In genomic region chr2:105873721-105874120, GRCh38 we compare ENCODE assay signal across 8 cellular contexts.
A peak's percentile ranks its signal among the peaks of the same experiment; 100 is the strongest.
DNase-seq lines count a peak whose midpoint lies in the region; ATAC-seq and TF ChIP-seq lines count a peak whose summit lies in the region.

No MANE protein-coding gene starts in this region.

- peaks cover 41% of the 10 kb centered on the region for H3K36me3 ChIP-seq in CD4-positive, CD25-positive, alpha-beta regulatory T cell (ENCODE audit: control insufficient read depth, insufficient read depth, low read length)
- no peaks in the 10 kb centered on the region for H3K36me3 ChIP-seq in ascending aorta

- peak in 2 of 3 donors; percentile 37 to 56 for DNase-seq in CD4-positive, CD25-positive, alpha-beta regulatory T cell
- DNase-seq in activated CD8-positive, alpha-beta T cell treated with anti-CD3 and anti-CD28 coated beads, Interleukin-2, amount 10 ng/mL, durations not matched to agents 7 days and 5 days, result peak; percentile 53
- DNase-seq in hepatic stellate cell (ENCODE audit: low spot score), result peak; percentile 94
- DNase-seq in stimulated activated CD8-positive, alpha-beta memory T cell treated with anti-CD3 and anti-CD28 coated beads, Interleukin-2, amount 100 ng/mL, for 48 hours (ENCODE audit: low read depth in 2 of 2), result peak; percentile 63 to 64
- DNase-seq in NCI-H526 (lab: John Stamatoyannopoulos, UW), result no peak
- no peak for DNase-seq in ascending aorta (ENCODE audit: low spot score in 2 of 2)

- peak overlapping the region; percentile 49 for H3K4me3 ChIP-seq in CD4-positive, CD25-positive, alpha-beta regulatory T cell (ENCODE audit: low read depth, low read length)
- no peak overlapping the region for H3K4me3 ChIP-seq in ascending aorta

- CTCF ChIA-PET in activated CD8-positive, alpha-beta T cell treated with anti-CD3 and anti-CD28 coated beads, Interleukin-2, amount 10 ng/mL, durations not matched to agents 7 days and 5 days (lab: Charles Lee), result interaction anchor here (1.0 to 1.5 kb wide), 3 partner anchors 11 to 211 kb away, joined by 3 to 4 read pairs (median 3); no protein-coding TSS in a partner anchor

- H3K27me3 Mint-ChIP-seq in CD4-positive, CD25-positive, alpha-beta regulatory T cell, result no peaks in the 10 kb centered on the region
- no peaks in the 10 kb centered on the region for H3K27me3 Mint-ChIP-seq in activated CD8-positive, alpha-beta T cell treated with anti-CD3 and anti-CD28 coated beads, Interleukin-2, amount 10 ng/mL, durations not matched to agents 7 days and 5 days (ENCODE audit: low read depth)

- POLR2A ChIA-PET in activated CD8-positive, alpha-beta T cell treated with anti-CD3 and anti-CD28 coated beads, Interleukin-2, amount 10 ng/mL, durations not matched to agents 7 days and 5 days (lab: Charles Lee), result no interaction called here

- no peaks in the 10 kb centered on the region for H3K27me3 ChIP-seq in CD4-positive, CD25-positive, alpha-beta regulatory T cell (ENCODE audit: control insufficient read depth, insufficient read depth, low read length)
- H3K27me3 ChIP-seq in ascending aorta, result no peaks in the 10 kb centered on the region

- H3K36me3 Mint-ChIP-seq in CD4-positive, CD25-positive, alpha-beta regulatory T cell, result peaks cover 33% of the 10 kb centered on the region
- peaks cover 75% of the 10 kb centered on the region for H3K36me3 Mint-ChIP-seq in activated CD8-positive, alpha-beta T cell treated with anti-CD3 and anti-CD28 coated beads, Interleukin-2, amount 10 ng/mL, durations not matched to agents 7 days and 5 days (ENCODE audit: low read depth)

- TF ChIP-seq CTCF in ascending aorta (IDR thresholded peaks at IDR 0.05), result no peak

- H3K4me1 Mint-ChIP-seq in CD4-positive, CD25-positive, alpha-beta regulatory T cell, result peaks cover 43 to 99% (median 77%) of the 10 kb centered on the region in 4 donors
- H3K4me1 Mint-ChIP-seq in activated CD8-positive, alpha-beta T cell treated with anti-CD3 and anti-CD28 coated beads, Interleukin-2, amount 10 ng/mL, durations not matched to agents 7 days and 5 days (ENCODE audit: low read depth), result peaks cover 80% of the 10 kb centered on the region

- H3K4me1 ChIP-seq in CD4-positive, CD25-positive, alpha-beta regulatory T cell (ENCODE audit: control insufficient read depth, insufficient read depth, low read length, poor library complexity, severe bottlenecking), result peaks cover 95% of the 10 kb centered on the region
- peaks cover 0 to 5% of the 10 kb centered on the region in 2 donors for H3K4me1 ChIP-seq in ascending aorta

- no peaks in the 10 kb centered on the region for H3K9me3 ChIP-seq in CD4-positive, CD25-positive, alpha-beta regulatory T cell (ENCODE audit: control insufficient read depth in 2 of 2, low read length in 2 of 2)
- H3K9me3 ChIP-seq in ascending aorta, result no peaks in the 10 kb centered on the region

- ATAC-seq in CD4-positive, CD25-positive, alpha-beta regulatory T cell (ENCODE audit: low read depth in 2 of 2), result peak; percentile 40 to 43
- peak; percentile 91 for ATAC-seq in GM19452 (IDR thresholded peaks at IDR 0.05; ENCODE audit: unreplicated experiment)
- peak; percentile 93 for ATAC-seq in HG03439 (IDR thresholded peaks at IDR 0.05; ENCODE audit: unreplicated experiment)
- peak; percentile 50 for ATAC-seq in activated CD8-positive, alpha-beta T cell treated with anti-CD3 and anti-CD28 coated beads, Interleukin-2, amount 10 ng/mL, durations not matched to agents 7 days and 5 days

- intact Hi-C loops in ascending aorta (cut with DNase I), result no loop called here

- peak overlapping the region; percentile 92 to 94 (median 93) for H3K27ac Mint-ChIP-seq in CD4-positive, CD25-positive, alpha-beta regulatory T cell
- peak overlapping the region; percentile 70 for H3K27ac Mint-ChIP-seq in activated CD8-positive, alpha-beta T cell treated with anti-CD3 and anti-CD28 coated beads, Interleukin-2, amount 10 ng/mL, durations not matched to agents 7 days and 5 days

- peaks cover 0 to 1% (median 0%) of the 10 kb centered on the region in 7 donors for H3K9me3 Mint-ChIP-seq in CD4-positive, CD25-positive, alpha-beta regulatory T cell
- no peaks in the 10 kb centered on the region for H3K9me3 Mint-ChIP-seq in activated CD8-positive, alpha-beta T cell treated with anti-CD3 and anti-CD28 coated beads, Interleukin-2, amount 10 ng/mL, durations not matched to agents 7 days and 5 days (ENCODE audit: insufficient read depth)

- peak overlapping the region; percentile 50 to 81 (median 72) for H3K4me3 Mint-ChIP-seq in CD4-positive, CD25-positive, alpha-beta regulatory T cell
- peak overlapping the region; percentile 13 for H3K4me3 Mint-ChIP-seq in activated CD8-positive, alpha-beta T cell treated with anti-CD3 and anti-CD28 coated beads, Interleukin-2, amount 10 ng/mL, durations not matched to agents 7 days and 5 days

- H3K27ac ChIP-seq in CD4-positive, CD25-positive, alpha-beta regulatory T cell (ENCODE audit: insufficient read depth, low read length, poor library complexity, severe bottlenecking), result peak overlapping the region; percentile 75
- no peak overlapping the region for H3K27ac ChIP-seq in ascending aorta

Comparison
In these comparisons a context has a peak if more than half of its experiments do, and no peak if none do; other contexts are left out.
1. ATAC-seq: peak in every context shown above with its lines; median percentile 93 in HG03439; 91 in GM19452; 50 in activated CD8-positive, alpha-beta T cell treated with anti-CD3 and anti-CD28 coated beads, Interleukin-2, amount 10 ng/mL, durations not matched to agents 7 days and 5 days; 42 in CD4-positive, CD25-positive, alpha-beta regulatory T cell.
2. DNase-seq: peak in CD4-positive, CD25-positive, alpha-beta regulatory T cell (2 of 3), activated CD8-positive, alpha-beta T cell treated with anti-CD3 and anti-CD28 coated beads, Interleukin-2, amount 10 ng/mL, durations not matched to agents 7 days and 5 days (single experiment), hepatic stellate cell (single experiment) and stimulated activated CD8-positive, alpha-beta memory T cell treated with anti-CD3 and anti-CD28 coated beads, Interleukin-2, amount 100 ng/mL, for 48 hours (2 of 2); none in NCI-H526 (0 of 2) and ascending aorta (0 of 2).